8 cellular contexts compared by ENCODE assay signal in the genomic region with DNA sequence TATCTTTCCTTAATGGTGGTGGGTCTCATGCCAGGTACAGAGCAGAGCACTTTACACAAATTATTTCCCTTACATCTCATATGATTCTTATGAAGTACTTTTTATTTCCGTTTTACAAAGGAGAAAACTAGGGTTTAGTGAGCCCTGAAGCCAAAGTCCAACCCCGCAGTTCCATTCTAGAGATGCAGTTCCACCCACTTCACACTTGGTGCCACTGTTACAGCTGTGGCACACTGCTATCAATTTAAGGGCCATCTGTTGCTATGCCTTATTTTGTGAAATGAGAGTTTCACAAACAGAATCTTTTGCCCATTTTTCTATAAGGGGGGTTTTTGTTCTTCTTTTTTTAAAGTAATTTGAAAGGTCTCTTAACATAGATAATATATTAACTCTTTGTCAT. TPM values are rescaled to one million over a fixed set of nuclear protein-coding genes. Genes with fewer than 3 reads are reported as not detected.
A peak's percentile ranks its signal among the peaks of the same experiment; 100 is the strongest.
DNase-seq lines count a peak whose midpoint lies in the region; ATAC-seq and TF ChIP-seq lines count a peak whose summit lies in the region.

No MANE protein-coding gene starts in this region.

- H3K27me3 ChIP-seq in stomach: no peaks in the 10 kb centered on the region

- H3K36me3 ChIP-seq in stomach: peaks cover 0 to 37% (median 29%) of the 10 kb centered on the region in 4 donors

- in situ Hi-C loops in astrocyte of the spinal cord (cut with HindIII; ENCODE audit: low sequenced_read_pairs): no loop called here

- no peaks in the 10 kb centered on the region for H3K27me3 Mint-ChIP-seq in mesothelial cell of epicardium (ENCODE audit: low read depth)

- peaks cover 10% of the 10 kb centered on the region for H3K36me3 Mint-ChIP-seq in mesothelial cell of epicardium

- H3K27ac Mint-ChIP-seq in mesothelial cell of epicardium: peak overlapping the region; percentile 2

- no peaks in the 10 kb centered on the region for H3K9me3 Mint-ChIP-seq in mesothelial cell of epicardium

- peak; percentile 62 for ATAC-seq in HG03354 (IDR thresholded peaks at IDR 0.05; ENCODE audit: poor library complexity, severe bottlenecking, unreplicated experiment)

- TF ChIP-seq EP300 in stomach (IDR thresholded peaks at IDR 0.05): no peak

- intact Hi-C loops in stomach (cut with DNase I; ENCODE audit: low total_unique reads): loop anchor here (10.0 kb wide), 1 partner anchor 411 kb away; no protein-coding TSS in a partner anchor

- peaks cover 0 to 3% (median 0%) of the 10 kb centered on the region in 4 donors for H3K4me1 ChIP-seq in stomach

- WGBS in stomach, 5 donors: 35 to 64% (median 36%) methylated on average over 2 of the region's 2 CpGs

- TF ChIP-seq POLR2A in stomach (IDR thresholded peaks at IDR 0.05): no peak

- no peak overlapping the region for H3K27ac ChIP-seq in stomach

- TF ChIP-seq CTCF in astrocyte of the spinal cord (IDR thresholded peaks at IDR 0.05; ENCODE audit: low read depth, low read length): peak; percentile 56
- TF ChIP-seq CTCF in mesothelial cell of epicardium (IDR thresholded peaks at IDR 0.05; ENCODE audit: unreplicated experiment): no peak
- TF ChIP-seq CTCF in stomach (IDR thresholded peaks at IDR 0.05): peak in 2 of 7 experiments; percentile 9 to 27

- peak; percentile 32 for DNase-seq in ELR (ENCODE audit: low read depth)
- DNase-seq in astrocyte of the spinal cord (ENCODE audit: low read depth, low spot score): no peak
- DNase-seq in mesothelial cell of epicardium (ENCODE audit: low spot score in 2 of 2, unreplicated experiment in 2 of 2): no peak
- no peak for DNase-seq in NCI-H1105 (lab: John Stamatoyannopoulos, UW)
- DNase-seq in stomach: no peak
- DNase-seq in DMS79 (lab: John Stamatoyannopoulos, UW): no peak
- no peak for DNase-seq in NCI-H345 treated with DMSO at 0.1 percent for 48 hours (lab: John Stamatoyannopoulos, UW; ENCODE audit: unreplicated experiment)

- no peaks in the 10 kb centered on the region for H3K9me3 ChIP-seq in stomach

- peaks cover 5% of the 10 kb centered on the region for H3K4me1 Mint-ChIP-seq in mesothelial cell of epicardium

- H3K4me3 ChIP-seq in astrocyte of the spinal cord (ENCODE audit: low read depth, low read length) (no peak overlapping the region), stomach (no peak overlapping the region)

- H3K4me3 Mint-ChIP-seq in mesothelial cell of epicardium: no peak overlapping the region

RNA-seq across cellular contexts. Expression of a gene that starts 12.9 kb away (rescaled TPM):
- total RNA-seq in mesothelial cell of epicardium (11.3 to 13.1 TPM (median 11.7 TPM) in 3 replicates), stomach (10 to 100 TPM in 3 of 5 donors, 1 to 10 TPM in 2; 1.2 to 43.2 (median 22.2) TPM)
- 10 to 100 TPM; 14.2 to 16.0 (median 14.3) TPM for polyA plus RNA-seq in stomach

RNA-seq across cellular contexts. Expression of a gene that starts 21.0 kb away (rescaled TPM):
- total RNA-seq in mesothelial cell of epicardium (not detected in 3 replicates), stomach (not detected)
- not detected for polyA plus RNA-seq in stomach
